Comparison of ENCODE assay signal across 8 cellular contexts in the genomic region with DNA sequence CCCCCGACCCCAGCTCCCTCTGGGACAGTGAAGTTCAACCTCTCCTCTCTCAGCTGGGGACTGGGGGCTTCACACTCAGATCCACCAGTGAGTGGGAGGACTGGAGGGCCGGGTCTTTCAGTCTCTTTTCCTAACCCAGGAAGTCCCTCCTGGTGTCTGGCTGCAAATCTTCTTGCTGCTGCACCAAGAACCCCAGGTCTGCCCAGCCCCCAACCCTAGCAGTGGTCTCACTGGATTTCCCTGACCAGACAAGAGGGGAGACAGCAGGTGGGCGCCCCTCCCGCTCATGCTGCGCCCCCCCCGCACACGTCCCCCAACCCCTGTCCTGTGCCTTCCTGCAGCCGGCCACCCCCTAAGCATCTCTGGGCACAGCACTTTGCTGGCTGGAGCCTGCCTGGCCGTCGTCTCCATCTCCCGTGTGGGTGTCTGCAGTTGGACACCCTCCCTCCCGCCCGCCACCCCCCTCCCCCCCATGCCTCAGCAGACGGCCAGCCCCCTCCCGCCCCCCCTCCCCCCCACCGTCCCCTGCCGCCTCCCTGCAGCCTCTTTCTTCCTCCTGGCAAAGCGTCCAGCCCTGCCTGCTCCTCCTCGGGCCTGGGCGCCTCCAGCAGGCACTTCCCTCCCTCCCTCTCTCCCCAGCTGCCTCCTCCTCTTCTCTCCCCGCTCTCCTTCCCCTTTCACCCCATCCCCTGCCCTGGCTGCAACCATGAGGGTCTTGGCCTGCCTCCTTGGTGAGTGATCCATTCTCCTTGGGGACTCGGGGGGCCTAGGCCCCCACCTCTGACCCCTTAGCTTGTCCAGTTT. TPM values are rescaled to one million over a fixed set of nuclear protein-coding genes. Genes with fewer than 3 reads are reported as not detected.
A peak's percentile ranks its signal among the peaks of the same experiment; 100 is the strongest.
DNase-seq lines count a peak whose midpoint lies in the region; ATAC-seq, FAIRE-seq and TF ChIP-seq lines count a peak whose summit lies in the region.

A gene (plus strand): TSS at position 553 of the 804 bp plus-strand sequence. CDS start 154 bp downstream, at position 707.

- H3K9me3 Mint-ChIP-seq in effector memory CD8-positive, alpha-beta T cell: no peaks in the 10 kb centered on the region
- H3K9me3 Mint-ChIP-seq in naive thymus-derived CD4-positive, alpha-beta T cell: no peaks in the 10 kb centered on the region

- peak within 1 kb of the TSS; percentile 96 for H3K4me2 ChIP-seq in BLaER1

- H3K9me3 ChIP-seq in BLaER1: no peaks in the 10 kb centered on the region
- no peaks in the 10 kb centered on the region for H3K9me3 ChIP-seq in naive thymus-derived CD4-positive, alpha-beta T cell (ENCODE audit: control insufficient read depth in 2 of 3, low read length in 3 of 3)

- H3K27ac ChIP-seq in BLaER1: peak within 1 kb of the TSS; percentile 87
- H3K27ac ChIP-seq in naive thymus-derived CD4-positive, alpha-beta T cell (ENCODE audit: low read depth, low read length): no peak within 1 kb of the TSS

- intact Hi-C loops in naive thymus-derived CD4-positive, alpha-beta T cell (cut with micrococcal nuclease): no loop called here

- no peak for TF ChIP-seq CTCF in NB4 (IDR thresholded peaks at IDR 0.05; ENCODE audit: low read depth, low read length)

- peak within 1 kb of the TSS in 1 of 2 donors; percentile 35 for H3K4me3 Mint-ChIP-seq in effector memory CD8-positive, alpha-beta T cell
- peak within 1 kb of the TSS in 2 of 10 donors; percentile 29 for H3K4me3 Mint-ChIP-seq in naive thymus-derived CD4-positive, alpha-beta T cell

- CTCF ChIA-PET in naive thymus-derived CD4-positive, alpha-beta T cell (lab: Charles Lee): interaction anchor here (1.4 kb wide), 1 partner anchor 16 kb away, joined by 3 read pairs; no protein-coding TSS in a partner anchor

- peak within 1 kb of the TSS; percentile 85 for H3K9ac ChIP-seq in BLaER1

- no peak for ATAC-seq in effector memory CD8-positive, alpha-beta T cell (replicated peaks)
- no peak for ATAC-seq in naive thymus-derived CD4-positive, alpha-beta T cell
- no peak for ATAC-seq in HG02623 (IDR thresholded peaks at IDR 0.05; ENCODE audit: unreplicated experiment)

- TF ChIP-seq POLR2A in NB4 (IDR thresholded peaks at IDR 0.05; ENCODE audit: extremely low read depth, insufficient read length) (no peak), GM12891 (IDR thresholded peaks at IDR 0.05; ENCODE audit: low read depth, low read length) (no peak)

- H3K4me3 ChIP-seq in BLaER1 (peak within 1 kb of the TSS; percentile 42; the same call in 1 of the 2 replicates), NB4 (ENCODE audit: low read depth, low read length) (no peak within 1 kb of the TSS)
- no peak within 1 kb of the TSS for H3K4me3 ChIP-seq in naive thymus-derived CD4-positive, alpha-beta T cell (ENCODE audit: low read length)

- FAIRE-seq in GM12891 (lab: Jason Lieb, UNC): no peak

- peaks cover 4 to 12% of the 10 kb centered on the region in 2 donors for H3K27me3 Mint-ChIP-seq in effector memory CD8-positive, alpha-beta T cell
- H3K27me3 Mint-ChIP-seq in naive thymus-derived CD4-positive, alpha-beta T cell: peaks cover 0 to 5% (median 0%) of the 10 kb centered on the region in 5 donors

- H3K36me3 ChIP-seq in BLaER1: peaks cover 8% of the 10 kb centered on the region
- H3K36me3 ChIP-seq in naive thymus-derived CD4-positive, alpha-beta T cell (ENCODE audit: control insufficient read depth in 2 of 3, insufficient read depth in 3 of 3, low read length in 3 of 3): peaks cover 0 to 8% (median 0%) of the 10 kb centered on the region in 3 experiments

- H3K27me3 ChIP-seq in BLaER1: no peaks in the 10 kb centered on the region
- H3K27me3 ChIP-seq in naive thymus-derived CD4-positive, alpha-beta T cell (ENCODE audit: control insufficient read depth in 2 of 2, insufficient read depth in 2 of 2, low read length in 2 of 2): no peaks in the 10 kb centered on the region

- H3K4me1 ChIP-seq in BLaER1: peaks cover 73% of the 10 kb centered on the region
- peaks cover 12 to 13% of the 10 kb centered on the region in 2 donors for H3K4me1 ChIP-seq in naive thymus-derived CD4-positive, alpha-beta T cell (ENCODE audit: control insufficient read depth in 2 of 2, insufficient read depth in 2 of 2, low read length in 2 of 2)

- H3K4me1 Mint-ChIP-seq in effector memory CD8-positive, alpha-beta T cell (ENCODE audit: low read depth in 2 of 2): peaks cover 5 to 11% of the 10 kb centered on the region in 2 donors
- H3K4me1 Mint-ChIP-seq in naive thymus-derived CD4-positive, alpha-beta T cell: peaks cover 5 to 16% (median 9%) of the 10 kb centered on the region in 7 donors

- DNase-seq in NB4 (ENCODE audit: low read depth) (peak; percentile 25), NAMALWA (ENCODE audit: low spot score) (no peak), GM12891 (ENCODE audit: insufficient read length, low spot score) (no peak), NCI-H1417 treated with DMSO at 0.1 percent for 48 hours (lab: John Stamatoyannopoulos, UW) (no peak)
- DNase-seq in effector memory CD8-positive, alpha-beta T cell: no peak
- no peak for DNase-seq in naive thymus-derived CD4-positive, alpha-beta T cell

- peak within 1 kb of the TSS; percentile 75 to 83 for H3K27ac Mint-ChIP-seq in effector memory CD8-positive, alpha-beta T cell
- peak within 1 kb of the TSS in 6 of 9 donors; percentile 18 to 83 (median 64) for H3K27ac Mint-ChIP-seq in naive thymus-derived CD4-positive, alpha-beta T cell

- peaks cover 38% of the 10 kb centered on the region for H3K36me3 Mint-ChIP-seq in effector memory CD8-positive, alpha-beta T cell (ENCODE audit: insufficient read depth)
- H3K36me3 Mint-ChIP-seq in naive thymus-derived CD4-positive, alpha-beta T cell: peaks cover 0 to 1% (median 0%) of the 10 kb centered on the region in 5 donors

- POLR2A ChIA-PET in naive thymus-derived CD4-positive, alpha-beta T cell (lab: Charles Lee): no interaction called here

- H4K20me1 ChIP-seq in BLaER1: no peaks in the 10 kb centered on the region; the same call in 1 of the 2 replicates

TF ChIP-seq in GM12891, 5 proteins besides CTCF, POLR2A, EP300 and RAD21:
- TF ChIP-seq SPI1 (IDR thresholded peaks at IDR 0.05; ENCODE audit: low read depth, low read length) (no peak), POLR2AphosphoS5 (IDR thresholded peaks at IDR 0.05; ENCODE audit: low read depth, low read length) (no peak), POU2F2 (IDR thresholded peaks at IDR 0.05; ENCODE audit: low read depth, low read length) (no peak), TAF1 (IDR thresholded peaks at IDR 0.05; ENCODE audit: low read depth, low read length) (no peak), PAX5 (IDR thresholded peaks at IDR 0.05; ENCODE audit: insufficient read depth, low read length, severe bottlenecking) (no peak)

RNA-seq across cellular contexts. Expression of the gene that starts here (rescaled TPM):
- total RNA-seq in naive thymus-derived CD4-positive, alpha-beta T cell: under 1 TPM; 0.21 to 0.48 (median 0.35) TPM
- polyA plus RNA-seq in naive thymus-derived CD4-positive, alpha-beta T cell: not detected
- 0.09 TPM for polyA plus RNA-seq in GM12891 (2012; ENCODE audit: low read depth, missing spikeins)
